10 cellular contexts compared by ENCODE assay signal in genomic region chr11:75344186-75344585, GRCh38. TPM values are rescaled to one million over a fixed set of nuclear protein-coding genes. Genes with fewer than 3 reads are reported as not detected.
DNase-seq lines count a peak whose midpoint lies in the region; ATAC-seq and TF ChIP-seq lines count a peak whose summit lies in the region.
"Had no signal": no experiment of that assay in that cellular context is flagged by ENCODE, and none has a peak within 500 bp of the region (broad histone marks: within the 10 kb centered on the region; RNA-seq: fewer than 3 reads in every experiment).

No MANE protein-coding gene starts in this region.

- peaks cover 2 to 3% of the 10 kb centered on the region in 2 donors for H3K36me3 ChIP-seq in mucosa of rectum (ENCODE audit: control insufficient read depth in 2 of 2, insufficient read depth in 2 of 2, low read length in 2 of 2)
- H3K36me3 ChIP-seq: cardiac muscle cell had no signal

- TF ChIP-seq CTCF in type B pancreatic cell (conservative IDR thresholded peaks at IDR 0.05), result no peak

- peaks cover 75% of the 10 kb centered on the region for H3K4me1 Mint-ChIP-seq in activated naive CD4-positive, alpha-beta T cell treated with anti-CD3 and anti-CD28 coated beads, Interleukin-2, amount 10 ng/mL, durations not matched to agents 7 days and 5 days
- H3K4me1 Mint-ChIP-seq in type B pancreatic cell (ENCODE audit: unreplicated experiment), result peaks cover 71% of the 10 kb centered on the region

- peak overlapping the region in 1 of 2 donors; percentile 61 for H3K9ac ChIP-seq in mucosa of rectum (ENCODE audit: low read depth in 1 of 2, low read length in 2 of 2)

- H3K4me3 Mint-ChIP-seq in activated naive CD4-positive, alpha-beta T cell treated with anti-CD3 and anti-CD28 coated beads, Interleukin-2, amount 10 ng/mL, durations not matched to agents 7 days and 5 days, result no peak overlapping the region
- no peak overlapping the region for H3K4me3 Mint-ChIP-seq in type B pancreatic cell
- H3K4me3 Mint-ChIP-seq: activated T-cell treated with anti-CD3 and anti-CD28 coated beads, Interleukin-2, amount 50 U/mL, for 24 hours had no signal

- CTCF ChIA-PET in activated naive CD4-positive, alpha-beta T cell treated with anti-CD3 and anti-CD28 coated beads, Interleukin-2, amount 10 ng/mL, durations not matched to agents 7 days and 5 days (lab: Charles Lee), result no interaction called here

- no peaks in the 10 kb centered on the region for H3K27me3 Mint-ChIP-seq in activated naive CD4-positive, alpha-beta T cell treated with anti-CD3 and anti-CD28 coated beads, Interleukin-2, amount 10 ng/mL, durations not matched to agents 7 days and 5 days
- H3K27me3 Mint-ChIP-seq in type B pancreatic cell, result no peaks in the 10 kb centered on the region
- H3K27me3 Mint-ChIP-seq: activated T-cell treated with anti-CD3 and anti-CD28 coated beads, Interleukin-2, amount 50 U/mL, for 24 hours had no signal

- H3K9me3 ChIP-seq in mucosa of rectum (ENCODE audit: control insufficient read depth in 2 of 2, low read length in 2 of 2), result no peaks in the 10 kb centered on the region

- DNase-seq in activated naive CD4-positive, alpha-beta T cell treated with anti-CD3 and anti-CD28 coated beads, Interleukin-2, amount 10 ng/mL, durations not matched to agents 7 days and 5 days, result no peak
- no peak for DNase-seq in activated naive CD4-positive, alpha-beta T cell treated with anti-CD3 and anti-CD28 coated beads, Interleukin-2, amount 50 U/mL, for 72 hours (ENCODE audit: low spot score in 2 of 2)
- no peak for DNase-seq in caudate nucleus (lab: John Stamatoyannopoulos, UW)
- DNase-seq in type B pancreatic cell (ENCODE audit: extremely low spot score, unreplicated experiment), result no peak
- DNase-seq in stimulated activated CD4-positive, alpha-beta T cell treated with anti-CD3 and anti-CD28 coated beads, Interleukin-15, amount 100 ng/mL, for 24 hours, result no peak
- no peak for DNase-seq in NCI-H2081 treated with DMSO at 0.1 percent for 48 hours (lab: John Stamatoyannopoulos, UW)
- DNase-seq: activated T-cell treated with anti-CD3 and anti-CD28 coated beads, Interleukin-2, amount 50 U/mL, for 24 hours had no signal

- H3K4me3 ChIP-seq in mucosa of rectum (ENCODE audit: low read length in 2 of 2), result peak overlapping the region in 1 of 2 donors; percentile 15
- H3K4me3 ChIP-seq: cardiac muscle cell had no signal

- no peaks in the 10 kb centered on the region for H3K9me3 Mint-ChIP-seq in activated naive CD4-positive, alpha-beta T cell treated with anti-CD3 and anti-CD28 coated beads, Interleukin-2, amount 10 ng/mL, durations not matched to agents 7 days and 5 days
- no peaks in the 10 kb centered on the region for H3K9me3 Mint-ChIP-seq in activated naive CD4-positive, alpha-beta T cell treated with anti-CD3 and anti-CD28 coated beads, Interleukin-2, amount 50 U/mL, for 72 hours
- no peaks in the 10 kb centered on the region for H3K9me3 Mint-ChIP-seq in type B pancreatic cell
- H3K9me3 Mint-ChIP-seq: activated T-cell treated with anti-CD3 and anti-CD28 coated beads, Interleukin-2, amount 50 U/mL, for 24 hours had no signal

- H3K36me3 Mint-ChIP-seq in activated naive CD4-positive, alpha-beta T cell treated with anti-CD3 and anti-CD28 coated beads, Interleukin-2, amount 10 ng/mL, durations not matched to agents 7 days and 5 days, result no peaks in the 10 kb centered on the region
- no peaks in the 10 kb centered on the region for H3K36me3 Mint-ChIP-seq in activated naive CD4-positive, alpha-beta T cell treated with anti-CD3 and anti-CD28 coated beads, Interleukin-2, amount 50 U/mL, for 72 hours
- H3K36me3 Mint-ChIP-seq in type B pancreatic cell, result no peaks in the 10 kb centered on the region

- ATAC-seq in activated naive CD4-positive, alpha-beta T cell treated with anti-CD3 and anti-CD28 coated beads, Interleukin-2, amount 50 U/mL, for 72 hours, result no peak
- no peak for ATAC-seq in HG03521 (IDR thresholded peaks at IDR 0.05; ENCODE audit: unreplicated experiment)

- H3K4me1 ChIP-seq in mucosa of rectum (ENCODE audit: control insufficient read depth in 2 of 2, insufficient read depth in 2 of 2, low read length in 2 of 2), result peaks cover 92 to 98% of the 10 kb centered on the region in 2 donors

- H3K27me3 ChIP-seq in mucosa of rectum (ENCODE audit: control insufficient read depth in 2 of 2, insufficient read depth in 2 of 2, low read length in 2 of 2), result no peaks in the 10 kb centered on the region
- H3K27me3 ChIP-seq: cardiac muscle cell had no signal

- peak overlapping the region; percentile 64 for H3K27ac Mint-ChIP-seq in activated naive CD4-positive, alpha-beta T cell treated with anti-CD3 and anti-CD28 coated beads, Interleukin-2, amount 10 ng/mL, durations not matched to agents 7 days and 5 days
- H3K27ac Mint-ChIP-seq in activated naive CD4-positive, alpha-beta T cell treated with anti-CD3 and anti-CD28 coated beads, Interleukin-2, amount 50 U/mL, for 72 hours, result no peak overlapping the region
- peak overlapping the region; percentile 77 for H3K27ac Mint-ChIP-seq in type B pancreatic cell

- H3K27ac ChIP-seq in caudate nucleus (ENCODE audit: low read depth, low read length) (peak overlapping the region; percentile 74), mucosa of rectum (ENCODE audit: low read depth in 2 of 2, low read length in 2 of 2) (peak overlapping the region; percentile 81 to 82)
- H3K27ac ChIP-seq: cardiac muscle cell had no signal

RNA-seq across cellular contexts. Expression of gene ARRB1, which starts 7.3 kb away (rescaled TPM):
- total RNA-seq in activated naive CD4-positive, alpha-beta T cell treated with anti-CD3 and anti-CD28 coated beads, Interleukin-2, amount 50 U/mL, for 72 hours, result 10 to 100 TPM; 11.5 to 28.9 TPM
- 32.7 and 32.8 TPM in 2 replicates for total RNA-seq in type B pancreatic cell (ENCODE audit: low replicate concordance)

RNA-seq across cellular contexts. Expression of gene RPS3, which starts 55.1 kb away (rescaled TPM):
- total RNA-seq in activated naive CD4-positive, alpha-beta T cell treated with anti-CD3 and anti-CD28 coated beads, Interleukin-2, amount 50 U/mL, for 72 hours, result 1,000 to 10,000 TPM; 4,688 to 5,066 TPM
- total RNA-seq in type B pancreatic cell (ENCODE audit: low replicate concordance), result 3,170 and 3,442 TPM in 2 replicates

Comparison
In these comparisons a context has a peak if more than half of its experiments do, and no peak if none do; other contexts are left out.
1. H3K27ac Mint-ChIP-seq: peak in activated naive CD4-positive, alpha-beta T cell treated with anti-CD3 and anti-CD28 coated beads, Interleukin-2, amount 10 ng/mL, durations not matched to agents 7 days and 5 days (single experiment) and type B pancreatic cell (single experiment); none in activated naive CD4-positive, alpha-beta T cell treated with anti-CD3 and anti-CD28 coated beads, Interleukin-2, amount 50 U/mL, for 72 hours (0 of 2).